In genomic region chr6:15763827-15764226, GRCh38 we compare ENCODE assay signal across 12 cellular contexts.
DNase-seq lines count a peak whose midpoint lies in the region; ATAC-seq, FAIRE-seq and TF ChIP-seq lines count a peak whose summit lies in the region.
"Had no signal": no experiment of that assay in that cellular context is flagged by ENCODE, and none has a peak within 500 bp of the region (broad histone marks: within the 10 kb centered on the region; RNA-seq: fewer than 3 reads in every experiment).

No MANE protein-coding gene starts in this region.

- POLR2A ChIA-PET in activated CD8-positive, alpha-beta T cell treated with anti-CD3 and anti-CD28 coated beads for 36 hours (lab: Charles Lee), result interaction anchor here (1.1 kb wide), 1 partner anchor 10 kb away, joined by 3 read pairs; no protein-coding TSS in a partner anchor
- POLR2A ChIA-PET in activated CD8-positive, alpha-beta T cell treated with anti-CD3 and anti-CD28 coated beads, Interleukin-2, amount 10 ng/mL, durations not matched to agents 7 days and 5 days (lab: Charles Lee), result no interaction called here

- no peak for FAIRE-seq in small intestine (lab: Jason Lieb, UNC)

- H3K36me3 ChIP-seq in adipocyte (ENCODE audit: control insufficient read depth, insufficient read depth, low read length, severe bottlenecking) (no peaks in the 10 kb centered on the region), small intestine (ENCODE audit: control insufficient read depth in 2 of 2, insufficient read depth in 2 of 2, low read length in 2 of 2) (no peaks in the 10 kb centered on the region)
- H3K36me3 ChIP-seq: gastrocnemius medialis had no signal

- intact Hi-C loops in activated CD8-positive, alpha-beta T cell treated with anti-CD3 and anti-CD28 coated beads for 36 hours (cut with micrococcal nuclease), result no loop called here

- no peak overlapping the region for H3K27ac ChIP-seq in small intestine (ENCODE audit: low read depth in 1 of 2, low read length in 1 of 2)
- H3K27ac ChIP-seq: gastrocnemius medialis, VCaP had no signal

- TF ChIP-seq CTCF in activated CD8-positive, alpha-beta T cell treated with anti-CD3 and anti-CD28 coated beads for 36 hours (IDR thresholded peaks at IDR 0.05), result no peak

- H3K27ac Mint-ChIP-seq in activated CD8-positive, alpha-beta T cell treated with anti-CD3 and anti-CD28 coated beads for 36 hours, result no peak overlapping the region
- no peak overlapping the region for H3K27ac Mint-ChIP-seq in activated CD8-positive, alpha-beta T cell treated with anti-CD3 and anti-CD28 coated beads, Interleukin-2, amount 10 ng/mL, durations not matched to agents 7 days and 5 days
- H3K27ac Mint-ChIP-seq: activated naive CD8-positive, alpha-beta T cell; natural killer cell had no signal

- peak overlapping the region; percentile 1 for H3K4me3 ChIP-seq in adipocyte (ENCODE audit: low read length)
- no peak overlapping the region for H3K4me3 ChIP-seq in small intestine (ENCODE audit: low read depth in 1 of 2, low read length in 2 of 2)
- H3K4me3 ChIP-seq: gastrocnemius medialis had no signal

- CTCF ChIA-PET in activated CD8-positive, alpha-beta T cell treated with anti-CD3 and anti-CD28 coated beads for 36 hours (lab: Charles Lee), result no interaction called here
- CTCF ChIA-PET in activated CD8-positive, alpha-beta T cell treated with anti-CD3 and anti-CD28 coated beads, Interleukin-2, amount 10 ng/mL, durations not matched to agents 7 days and 5 days (lab: Charles Lee), result no interaction called here

- no peaks in the 10 kb centered on the region for H3K9me3 ChIP-seq in adipocyte (ENCODE audit: control insufficient read depth, low read length)
- no peaks in the 10 kb centered on the region for H3K9me3 ChIP-seq in small intestine (ENCODE audit: control insufficient read depth, low read depth)
- H3K9me3 ChIP-seq: gastrocnemius medialis had no signal

- no peaks in the 10 kb centered on the region for H3K36me3 Mint-ChIP-seq in activated CD8-positive, alpha-beta T cell treated with anti-CD3 and anti-CD28 coated beads for 36 hours (ENCODE audit: low read depth)
- H3K36me3 Mint-ChIP-seq in activated CD8-positive, alpha-beta T cell treated with anti-CD3 and anti-CD28 coated beads, Interleukin-2, amount 10 ng/mL, durations not matched to agents 7 days and 5 days (ENCODE audit: low read depth), result no peaks in the 10 kb centered on the region
- H3K36me3 Mint-ChIP-seq: activated naive CD8-positive, alpha-beta T cell; natural killer cell had no signal

- peak; percentile 15 for DNase-seq in activated CD8-positive, alpha-beta T cell treated with anti-CD3 and anti-CD28 coated beads for 36 hours
- no peak for DNase-seq in activated CD8-positive, alpha-beta T cell treated with anti-CD3 and anti-CD28 coated beads, Interleukin-2, amount 10 ng/mL, durations not matched to agents 7 days and 5 days
- peak; percentile 60 for DNase-seq in adipocyte (ENCODE audit: low read depth)
- DNase-seq in iris pigment epithelial cell (ENCODE audit: low read depth), result peak; percentile 83
- peak; percentile 96 for DNase-seq in small intestine
- DNase-seq in stimulated activated naive CD4-positive, alpha-beta T cell treated with Interleukin-2 at 50 U/mL for 16 hours (lab: John Stamatoyannopoulos, UW), result no peak
- DNase-seq: gastrocnemius medialis, natural killer cell had no signal

- H3K4me1 ChIP-seq in adipocyte (ENCODE audit: control insufficient read depth, insufficient read depth, low read length), result peaks cover 14% of the 10 kb centered on the region
- H3K4me1 ChIP-seq in small intestine (ENCODE audit: control insufficient read depth in 2 of 2, insufficient read depth in 1 of 2, low read depth in 1 of 2, low read length in 1 of 2), result peaks cover 3% of the 10 kb centered on the region in 2 donors

- H3K27me3 ChIP-seq in adipocyte (replicated peaks; ENCODE audit: control insufficient read depth, insufficient read depth, low read length), result no peaks in the 10 kb centered on the region
- H3K27me3 ChIP-seq in small intestine (ENCODE audit: control insufficient read depth in 2 of 2, insufficient read depth in 2 of 2, low read length in 2 of 2), result no peaks in the 10 kb centered on the region
- H3K27me3 ChIP-seq: gastrocnemius medialis had no signal

- H3K4me3 Mint-ChIP-seq in activated CD8-positive, alpha-beta T cell treated with anti-CD3 and anti-CD28 coated beads for 36 hours, result no peak overlapping the region
- no peak overlapping the region for H3K4me3 Mint-ChIP-seq in activated CD8-positive, alpha-beta T cell treated with anti-CD3 and anti-CD28 coated beads, Interleukin-2, amount 10 ng/mL, durations not matched to agents 7 days and 5 days
- H3K4me3 Mint-ChIP-seq: activated naive CD8-positive, alpha-beta T cell; natural killer cell had no signal

- H3K27me3 Mint-ChIP-seq in activated CD8-positive, alpha-beta T cell treated with anti-CD3 and anti-CD28 coated beads for 36 hours, result no peaks in the 10 kb centered on the region
- H3K27me3 Mint-ChIP-seq in activated CD8-positive, alpha-beta T cell treated with anti-CD3 and anti-CD28 coated beads, Interleukin-2, amount 10 ng/mL, durations not matched to agents 7 days and 5 days (ENCODE audit: low read depth), result no peaks in the 10 kb centered on the region
- H3K27me3 Mint-ChIP-seq: activated naive CD8-positive, alpha-beta T cell had no signal

- H3K9me3 Mint-ChIP-seq in activated CD8-positive, alpha-beta T cell treated with anti-CD3 and anti-CD28 coated beads for 36 hours, result no peaks in the 10 kb centered on the region
- H3K9me3 Mint-ChIP-seq in activated CD8-positive, alpha-beta T cell treated with anti-CD3 and anti-CD28 coated beads, Interleukin-2, amount 10 ng/mL, durations not matched to agents 7 days and 5 days (ENCODE audit: insufficient read depth), result no peaks in the 10 kb centered on the region
- H3K9me3 Mint-ChIP-seq: natural killer cell had no signal

- no peak overlapping the region for H3K9ac ChIP-seq in adipocyte (ENCODE audit: low read length)

- WGBS in small intestine, 3 donors, result 11 to 34% (median 27%) methylated on average over 8 of the region's 8 CpGs

- peaks cover 4% of the 10 kb centered on the region for H3K4me1 Mint-ChIP-seq in activated CD8-positive, alpha-beta T cell treated with anti-CD3 and anti-CD28 coated beads for 36 hours (ENCODE audit: low read depth)
- H3K4me1 Mint-ChIP-seq in activated CD8-positive, alpha-beta T cell treated with anti-CD3 and anti-CD28 coated beads, Interleukin-2, amount 10 ng/mL, durations not matched to agents 7 days and 5 days (ENCODE audit: low read depth), result no peaks in the 10 kb centered on the region
- H3K4me1 Mint-ChIP-seq: natural killer cell had no signal

- ATAC-seq in activated CD8-positive, alpha-beta T cell treated with anti-CD3 and anti-CD28 coated beads for 36 hours, result no peak
- no peak for ATAC-seq in activated CD8-positive, alpha-beta T cell treated with anti-CD3 and anti-CD28 coated beads, Interleukin-2, amount 10 ng/mL, durations not matched to agents 7 days and 5 days
- ATAC-seq in HG03025 (IDR thresholded peaks at IDR 0.05; ENCODE audit: low FRiP score, unreplicated experiment) (no peak), HG03460 (IDR thresholded peaks at IDR 0.05; ENCODE audit: unreplicated experiment) (no peak)
- ATAC-seq: natural killer cell had no signal

Comparison
In these comparisons a context has a peak if more than half of its experiments do, and no peak if none do; other contexts are left out.
1. DNase-seq: peak in activated CD8-positive, alpha-beta T cell treated with anti-CD3 and anti-CD28 coated beads for 36 hours (single experiment), adipocyte (single experiment), iris pigment epithelial cell (single experiment) and small intestine (single experiment); none in activated CD8-positive, alpha-beta T cell treated with anti-CD3 and anti-CD28 coated beads, Interleukin-2, amount 10 ng/mL, durations not matched to agents 7 days and 5 days (single experiment) and stimulated activated naive CD4-positive, alpha-beta T cell treated with Interleukin-2 at 50 U/mL for 16 hours (single experiment).